24 cellular contexts compared by ENCODE assay signal in genomic region chr5:34529581-34530331, GRCh38.
DNase-seq lines count a peak whose midpoint lies in the region; ATAC-seq and TF ChIP-seq lines count a peak whose summit lies in the region.
"Had no signal": no experiment of that assay in that cellular context is flagged by ENCODE, and none has a peak within 500 bp of the region (broad histone marks: within the 10 kb centered on the region; RNA-seq: fewer than 3 reads in every experiment).

No MANE protein-coding gene starts in this region.

- TF ChIP-seq CTCF in brain microvascular endothelial cell (IDR thresholded peaks at IDR 0.05; ENCODE audit: low read depth, low read length, missing control alignments) (no peak), foreskin keratinocyte (conservative IDR thresholded peaks at IDR 0.05) (no peak), sigmoid colon (IDR thresholded peaks at IDR 0.05) (no peak), colonic mucosa (IDR thresholded peaks at IDR 0.05) (no peak)

- in situ Hi-C loops in brain microvascular endothelial cell (cut with HindIII; ENCODE audit: low pct_ligation_motif_present, low sequenced_read_pairs), result no loop called here

- intact Hi-C loops in sigmoid colon (cut with DNase I), result loop anchor here (5.0 kb wide), 2 partner anchors 128 to 522 kb away; partner anchors contain the start of genes AMACR and RAI14
- intact Hi-C loops in colonic mucosa (cut with DNase I), result loop anchor here (10.0 kb wide), 2 partner anchors 125 to 305 kb away; partner anchors contain the start of genes RAI14 and TTC23L

- ATAC-seq in foreskin keratinocyte, result peak; percentile 31
- ATAC-seq: effector memory CD8-positive, alpha-beta T cell; GM12878; stimulated activated memory B cell treated with anti-CD40 and anti-IgM and Interleukin-4, amounts not matched to agents 10 μg/mL and 1 μg/mL and 100 μg/mL, for 72 hours had no signal

- H3K27me3 ChIP-seq in brain microvascular endothelial cell (replicated peaks), result no peaks in the 10 kb centered on the region
- H3K27me3 ChIP-seq in foreskin keratinocyte, result no peaks in the 10 kb centered on the region
- no peaks in the 10 kb centered on the region for H3K27me3 ChIP-seq in sigmoid colon
- no peaks in the 10 kb centered on the region for H3K27me3 ChIP-seq in colonic mucosa
- H3K27me3 ChIP-seq: neutrophil had no signal

- H3K4me1 ChIP-seq in foreskin keratinocyte (peaks cover 9% of the 10 kb centered on the region), sigmoid colon (peaks cover 0 to 57% (median 51%) of the 10 kb centered on the region in 4 donors), colonic mucosa (no peaks in the 10 kb centered on the region)

- no peak for TF ChIP-seq POLR2A in sigmoid colon (IDR thresholded peaks at IDR 0.05)

- no peak overlapping the region for H3K9ac ChIP-seq in colonic mucosa (ENCODE audit: low read depth in 2 of 2, low read length in 2 of 2)

- H3K36me3 ChIP-seq in brain microvascular endothelial cell (replicated peaks) (no peaks in the 10 kb centered on the region), sigmoid colon (no peaks in the 10 kb centered on the region), colonic mucosa (no peaks in the 10 kb centered on the region)
- H3K36me3 ChIP-seq: neutrophil had no signal

- no peak for TF ChIP-seq EP300 in sigmoid colon (IDR thresholded peaks at IDR 0.05)

- 83 to 89% methylated on average over 10 of the region's 10 CpGs for WGBS in sigmoid colon, 2 donors

- H3K9me3 ChIP-seq in sigmoid colon (no peaks in the 10 kb centered on the region), colonic mucosa (no peaks in the 10 kb centered on the region)
- H3K9me3 ChIP-seq: neutrophil had no signal

- H3K4me3 ChIP-seq in brain microvascular endothelial cell (ENCODE audit: low read depth, low read length) (no peak overlapping the region), sigmoid colon (no peak overlapping the region), colonic mucosa (no peak overlapping the region)
- H3K4me3 ChIP-seq: GM12878 had no signal

- peak overlapping the region; percentile 58 for H3K27ac ChIP-seq in brain microvascular endothelial cell
- no peak overlapping the region for H3K27ac ChIP-seq in foreskin keratinocyte
- peak overlapping the region; percentile 30 to 87 (median 76) for H3K27ac ChIP-seq in sigmoid colon
- H3K27ac ChIP-seq in colonic mucosa, result no peak overlapping the region
- H3K27ac ChIP-seq: neutrophil had no signal

- DNase-seq in EH (ENCODE audit: low read depth), result peak; percentile 51
- DNase-seq in brain microvascular endothelial cell, result no peak
- peak; percentile 64 to 77 for DNase-seq in foreskin keratinocyte
- DNase-seq in sigmoid colon, result peak; percentile 76
- DNase-seq in NCI-H226, result no peak
- no peak for DNase-seq in mesenteric fat pad (ENCODE audit: low spot score)
- no peak for DNase-seq in NCI-H2227 treated with DMSO at 0.1 percent for 48 hours (lab: John Stamatoyannopoulos, UW)
- no peak for DNase-seq in colonic mucosa
- DNase-seq: activated CD4-positive, alpha-beta T cell treated with anti-CD3 and anti-CD28 coated beads, Interleukin-2, amount 50 U/mL, for 4 hours; activated gamma-delta T cell treated with Interleukin-2 at 50 U/mL for 16 hours; CD4-positive, CD25-positive, alpha-beta regulatory T cell; cerebellar nuclear complex; DMS153; effector memory CD8-positive, alpha-beta T cell; foreskin melanocyte; HCEC 1CT; NCI-H1436 treated with DMSO at 0.1 percent for 48 hours; NCI-H2171 treated with DMSO at 0.1 percent for 48 hours; retina; Right ventricle myocardium superior; T-helper 1 cell had no signal

Comparison
In these comparisons a context has a peak if more than half of its experiments do, and no peak if none do; other contexts are left out.
1. DNase-seq: peak in EH (single experiment), foreskin keratinocyte (2 of 2) and sigmoid colon (single experiment); none in brain microvascular endothelial cell (single experiment), NCI-H226 (single experiment), mesenteric fat pad (single experiment), NCI-H2227 treated with DMSO at 0.1 percent for 48 hours (single experiment) and colonic mucosa (single experiment).
2. H3K27ac ChIP-seq: peak in brain microvascular endothelial cell (single experiment) and sigmoid colon (4 of 4); none in foreskin keratinocyte (single experiment) and colonic mucosa (single experiment).